Comparison of ENCODE assay signal across 2 cellular contexts in the genomic region with DNA sequence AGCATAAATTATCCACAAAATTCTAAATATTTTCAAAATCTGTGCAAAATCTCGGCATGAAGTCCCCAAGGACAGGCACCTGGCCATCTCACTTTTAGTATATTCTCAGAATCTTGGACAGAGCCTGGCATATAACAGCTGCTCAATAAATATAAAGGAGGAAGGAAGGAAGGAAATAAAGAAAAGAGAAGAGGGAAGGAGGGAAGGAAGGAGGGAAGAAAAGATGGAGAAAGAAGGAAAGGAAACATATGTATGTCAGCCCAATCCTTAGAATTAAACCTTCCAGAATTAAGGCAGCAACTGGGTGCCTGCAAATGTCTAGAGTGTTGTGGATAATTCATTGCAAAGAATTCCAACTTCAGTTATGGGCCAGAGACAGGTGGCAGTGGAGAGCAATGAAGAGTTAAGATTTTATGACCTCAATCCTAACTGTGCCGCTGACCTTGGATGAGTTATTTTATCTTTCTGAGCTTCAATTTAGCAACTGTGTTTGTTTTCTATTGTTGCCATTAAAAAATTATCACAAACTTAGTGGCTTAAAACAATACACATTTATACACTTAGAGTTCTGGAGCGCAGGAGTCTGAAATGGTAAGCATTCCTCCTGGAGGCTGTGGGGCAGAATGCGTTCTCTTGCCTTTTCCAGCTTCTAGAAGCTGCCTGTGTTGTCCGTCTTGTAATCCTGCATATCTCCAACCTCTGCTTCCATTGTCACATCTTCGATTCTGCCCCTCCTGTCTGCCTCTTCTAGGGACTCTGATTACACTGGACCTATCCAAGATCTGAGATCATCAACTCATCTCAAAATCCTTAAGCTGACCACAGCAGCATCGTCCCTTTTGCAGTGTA.
TF ChIP-seq lines count a peak whose summit lies in the region.

No MANE protein-coding gene starts in this region.

TF ChIP-seq in A549, 52 proteins besides CTCF, POLR2A, EP300 and RAD21:
- TF ChIP-seq MAZ (IDR thresholded peaks at IDR 0.05; ENCODE audit: borderline replicate concordance, low read depth, low read length) (no peak), SMC3 (IDR thresholded peaks at IDR 0.05) (peak; percentile 34; the same call in 2 of the 3 replicates), ESRRA (IDR thresholded peaks at IDR 0.05; ENCODE audit: borderline replicate concordance, low read length) (no peak), KDM5A (IDR thresholded peaks at IDR 0.05) (no peak), HDAC2 (IDR thresholded peaks at IDR 0.05) (no peak), ZSCAN20 (CRISPR knock-in tag; IDR thresholded peaks at IDR 0.05) (no peak)

TF ChIP-seq in IMR-90, 13 proteins besides CTCF, POLR2A, EP300 and RAD21:
- TF ChIP-seq CEBPB (IDR thresholded peaks at IDR 0.05; ENCODE audit: low read depth, low read length) (no peak), RFX5 (IDR thresholded peaks at IDR 0.05; ENCODE audit: low read depth, low read length) (no peak), SMC3 (IDR thresholded peaks at IDR 0.05; ENCODE audit: low read depth, low read length) (no peak), MAZ (IDR thresholded peaks at IDR 0.05; ENCODE audit: borderline replicate concordance, low read depth, low read length) (no peak), CHD1 (IDR thresholded peaks at IDR 0.05; ENCODE audit: low read depth, low read length) (no peak), MAFK (IDR thresholded peaks at IDR 0.05; ENCODE audit: low read depth, low read length) (no peak), NFE2L2 (IDR thresholded peaks at IDR 0.05; ENCODE audit: low read depth, low read length) (no peak), FOS (IDR thresholded peaks at IDR 0.05; ENCODE audit: low read depth, low read length) (no peak), BHLHE40 (IDR thresholded peaks at IDR 0.05; ENCODE audit: low read depth, low read length) (no peak), RCOR1 (IDR thresholded peaks at IDR 0.05; ENCODE audit: insufficient replicate concordance, low read length) (no peak), MXI1 (IDR thresholded peaks at IDR 0.05; ENCODE audit: borderline replicate concordance, low read depth, low read length) (no peak)
- TF ChIP-seq, protein P1, sequence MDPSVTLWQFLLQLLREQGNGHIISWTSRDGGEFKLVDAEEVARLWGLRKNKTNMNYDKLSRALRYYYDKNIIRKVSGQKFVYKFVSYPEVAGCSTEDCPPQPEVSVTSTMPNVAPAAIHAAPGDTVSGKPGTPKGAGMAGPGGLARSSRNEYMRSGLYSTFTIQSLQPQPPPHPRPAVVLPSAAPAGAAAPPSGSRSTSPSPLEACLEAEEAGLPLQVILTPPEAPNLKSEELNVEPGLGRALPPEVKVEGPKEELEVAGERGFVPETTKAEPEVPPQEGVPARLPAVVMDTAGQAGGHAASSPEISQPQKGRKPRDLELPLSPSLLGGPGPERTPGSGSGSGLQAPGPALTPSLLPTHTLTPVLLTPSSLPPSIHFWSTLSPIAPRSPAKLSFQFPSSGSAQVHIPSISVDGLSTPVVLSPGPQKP (IDR thresholded peaks at IDR 0.05; ENCODE audit: borderline replicate concordance, low read depth, low read length), result no peak
- TF ChIP-seq, protein P2, sequence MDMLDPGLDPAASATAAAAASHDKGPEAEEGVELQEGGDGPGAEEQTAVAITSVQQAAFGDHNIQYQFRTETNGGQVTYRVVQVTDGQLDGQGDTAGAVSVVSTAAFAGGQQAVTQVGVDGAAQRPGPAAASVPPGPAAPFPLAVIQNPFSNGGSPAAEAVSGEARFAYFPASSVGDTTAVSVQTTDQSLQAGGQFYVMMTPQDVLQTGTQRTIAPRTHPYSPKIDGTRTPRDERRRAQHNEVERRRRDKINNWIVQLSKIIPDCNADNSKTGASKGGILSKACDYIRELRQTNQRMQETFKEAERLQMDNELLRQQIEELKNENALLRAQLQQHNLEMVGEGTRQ (IDR thresholded peaks at IDR 0.05; ENCODE audit: low read depth, low read length), result no peak
